24 cellular contexts compared by ENCODE assay signal in genomic region chr19:38933544-38933943, GRCh38. TPM values are rescaled to one million over a fixed set of nuclear protein-coding genes. Genes with fewer than 3 reads are reported as not detected.
"Had no signal": no experiment of that assay in that cellular context is flagged by ENCODE, and none has a peak within 500 bp of the region (broad histone marks: within the 10 kb centered on the region; RNA-seq: fewer than 3 reads in every experiment).

No MANE protein-coding gene starts in this region.

- H3K4me3 ChIP-seq: breast epithelium, esophagus squamous epithelium, left ventricle myocardium inferior, lung, skin epidermis, upper lobe of left lung, vagina had no signal

- ATAC-seq: sciatic nerve, WTC11 had no signal

- H3K27ac ChIP-seq: breast epithelium, epithelial cell of prostate, esophagus squamous epithelium, skin epidermis, upper lobe of left lung, vagina had no signal

- H3K4me3 Mint-ChIP-seq: activated CD4-positive, alpha-beta memory T cell treated with anti-CD3 and anti-CD28 coated beads, Interleukin-2, amount 10 ng/mL, durations not matched to agents 7 days and 5 days; activated naive CD8-positive, alpha-beta T cell treated with anti-CD3 and anti-CD28 coated beads, Interleukin-2, amount 10 ng/mL, durations not matched to agents 7 days and 5 days; dendritic cell treated with granulocyte-macrophage colony-stimulating factor and Interleukin-4, amounts not matched to agents 40 ng/mL and 50 ng/mL, for 4 days had no signal

- H3K27me3 ChIP-seq: breast epithelium, esophagus squamous epithelium, upper lobe of left lung, vagina had no signal

- DNase-seq: activated CD4-positive, alpha-beta T cell treated with anti-CD3 and anti-CD28 coated beads for 1 hour; activated CD8-positive, alpha-beta memory T cell treated with anti-CD3 and anti-CD28 coated beads, Interleukin-2, amount 50 U/mL, for 48 hours; activated naive CD4-positive, alpha-beta T cell; activated naive CD8-positive, alpha-beta T cell treated with anti-CD3 and anti-CD28 coated beads, Interleukin-2, amount 10 ng/mL, durations not matched to agents 7 days and 5 days; central memory CD4-positive, alpha-beta T cell; esophagus squamous epithelium; left ventricle myocardium inferior; stimulated activated CD4-positive, alpha-beta T cell treated with anti-CD3 and anti-CD28 coated beads, Interleukin-12 subunit alpha, Interleukin-12 subunit beta, amount 100 ng/mL, for 4 hours; stimulated activated CD4-positive, alpha-beta T cell treated with anti-CD3 and anti-CD28 coated beads, Interleukin-4, amount 100 ng/mL, for 1 hour; upper lobe of left lung had no signal

- H3K27me3 Mint-ChIP-seq: activated CD4-positive, alpha-beta T cell treated with anti-CD3 and anti-CD28 coated beads, Interleukin-2, amount 10 ng/mL, durations not matched to agents 7 days and 5 days; activated naive CD8-positive, alpha-beta T cell treated with anti-CD3 and anti-CD28 coated beads, Interleukin-2, amount 10 ng/mL, durations not matched to agents 7 days and 5 days; dendritic cell treated with granulocyte-macrophage colony-stimulating factor and Interleukin-4, amounts not matched to agents 40 ng/mL and 50 ng/mL, for 4 days; progenitor cell of endocrine pancreas; stimulated activated naive CD8-positive, alpha-beta T cell treated with anti-CD3 and anti-CD28 coated beads, Interleukin-15, Interleukin-2, amounts not matched to agents 100 ng/mL and 50 ng/mL, for 24 hours had no signal

- H3K9me3 Mint-ChIP-seq: activated CD4-positive, alpha-beta memory T cell treated with anti-CD3 and anti-CD28 coated beads, Interleukin-2, amount 10 ng/mL, durations not matched to agents 7 days and 5 days; activated CD4-positive, alpha-beta T cell treated with anti-CD3 and anti-CD28 coated beads, Interleukin-2, amount 10 ng/mL, durations not matched to agents 7 days and 5 days had no signal

- H3K27ac Mint-ChIP-seq: activated CD4-positive, alpha-beta memory T cell treated with anti-CD3 and anti-CD28 coated beads, Interleukin-2, amount 10 ng/mL, durations not matched to agents 7 days and 5 days; activated CD4-positive, alpha-beta T cell treated with anti-CD3 and anti-CD28 coated beads, Interleukin-2, amount 10 ng/mL, durations not matched to agents 7 days and 5 days; activated naive CD8-positive, alpha-beta T cell treated with anti-CD3 and anti-CD28 coated beads, Interleukin-2, amount 10 ng/mL, durations not matched to agents 7 days and 5 days; dendritic cell treated with granulocyte-macrophage colony-stimulating factor and Interleukin-4, amounts not matched to agents 40 ng/mL and 50 ng/mL, for 4 days; nephron; progenitor cell of endocrine pancreas; stimulated activated naive CD8-positive, alpha-beta T cell treated with anti-CD3 and anti-CD28 coated beads, Interleukin-15, Interleukin-2, amounts not matched to agents 100 ng/mL and 50 ng/mL, for 24 hours; WTC11 had no signal

- H3K36me3 ChIP-seq: breast epithelium had no signal

- H3K9me3 ChIP-seq: breast epithelium, vagina had no signal

RNA-seq across cellular contexts. Expression of gene CCER2, which starts 21.6 kb away (rescaled TPM):
- total RNA-seq: glomerular endothelial cell, left ventricle myocardium inferior, vagina had no signal
